Comparison of ENCODE assay signal across 11 cellular contexts in genomic region chr2:174595904-174596397, GRCh38. TPM values are rescaled to one million over a fixed set of nuclear protein-coding genes. Genes with fewer than 3 reads are reported as not detected.
DNase-seq lines count a peak whose midpoint lies in the region; ATAC-seq and TF ChIP-seq lines count a peak whose summit lies in the region.
"Had no signal": no experiment of that assay in that cellular context is flagged by ENCODE, and none has a peak within 500 bp of the region (broad histone marks: within the 10 kb centered on the region; RNA-seq: fewer than 3 reads in every experiment).

No MANE protein-coding gene starts in this region.

- H3K27ac ChIP-seq in duodenal mucosa (ENCODE audit: low read depth, low read length) (peak overlapping the region; percentile 61), spleen (peak overlapping the region; percentile 81 to 97 (median 94))

- H3K27me3 ChIP-seq in duodenal mucosa (ENCODE audit: control insufficient read depth in 1 of 2, insufficient read depth in 2 of 2, low read length in 2 of 2) (no peaks in the 10 kb centered on the region), spleen (replicated peaks in 1 of 7) (no peaks in the 10 kb centered on the region)

- 33 to 42% (median 36%) methylated on average over 2 of the region's 2 CpGs for WGBS in spleen, 5 donors

- ATAC-seq in GM18505 (IDR thresholded peaks at IDR 0.05; ENCODE audit: unreplicated experiment), result no peak

- peak in 1 of 11 experiments; percentile 9 for TF ChIP-seq CTCF in spleen (IDR thresholded peaks at IDR 0.05 in 8 of 11, conservative IDR thresholded peaks at IDR 0.05 in 3 of 11)

- TF ChIP-seq POLR2A in GM18505 (IDR thresholded peaks at IDR 0.05; ENCODE audit: borderline replicate concordance, extremely low read depth, insufficient read depth, insufficient read length), result peak; percentile 47
- TF ChIP-seq POLR2A in spleen (IDR thresholded peaks at IDR 0.05), result no peak

- peak overlapping the region; percentile 30 to 64 for H3K9ac ChIP-seq in duodenal mucosa (ENCODE audit: low read depth in 1 of 2, low read length in 2 of 2)

- H3K4me1 ChIP-seq in duodenal mucosa (ENCODE audit: control insufficient read depth in 1 of 2, insufficient read depth in 2 of 2, low read length in 2 of 2), result peaks cover 11 to 34% of the 10 kb centered on the region in 2 donors
- peaks cover 30 to 100% (median 77%) of the 10 kb centered on the region in 6 donors for H3K4me1 ChIP-seq in spleen

- DNase-seq in RPMI8226 (peak; percentile 23), spleen (no peak), NCI-H345 treated with DMSO at 0.1 percent for 48 hours (lab: John Stamatoyannopoulos, UW; ENCODE audit: unreplicated experiment) (no peak), NCI-H1694 treated with DMSO at 0.1 percent for 48 hours (lab: John Stamatoyannopoulos, UW) (no peak), GM19238 (ENCODE audit: insufficient read length, low spot score) (no peak)
- DNase-seq: activated CD4-positive, alpha-beta T cell treated with anti-CD3 and anti-CD28 coated beads for 4 hours; endodermal cell; NCI-H510A treated with DMSO at 0.1 percent for 48 hours had no signal

- intact Hi-C loops in spleen (cut with DNase I; ENCODE audit: low total_unique reads), result no loop called here

- H3K4me3 ChIP-seq in duodenal mucosa (ENCODE audit: low read depth in 1 of 2, low read length in 2 of 2), result peak overlapping the region; percentile 40 to 65
- peak overlapping the region; percentile 27 to 74 (median 36) for H3K4me3 ChIP-seq in spleen
- H3K4me3 ChIP-seq: lung had no signal

- H3K9me3 ChIP-seq in duodenal mucosa (ENCODE audit: control insufficient read depth in 1 of 2, low read length in 2 of 2) (no peaks in the 10 kb centered on the region), spleen (no peaks in the 10 kb centered on the region)

- H3K36me3 ChIP-seq in duodenal mucosa (ENCODE audit: control insufficient read depth in 1 of 2, insufficient read depth in 2 of 2, low read length in 2 of 2) (no peaks in the 10 kb centered on the region), spleen (peaks cover 0 to 9% (median 0%) of the 10 kb centered on the region in 6 donors)

RNA-seq across cellular contexts. Expression of gene WIPF1, which starts 1.7 kb away (rescaled TPM):
- 100 to 1,000 TPM; 153 to 265 (median 242) TPM for total RNA-seq in spleen
- 10 to 100 TPM; 74.9 to 86.3 (median 82.8) TPM for polyA plus RNA-seq in spleen
